ENCODE assay signal across 15 cellular contexts in the genomic region with DNA sequence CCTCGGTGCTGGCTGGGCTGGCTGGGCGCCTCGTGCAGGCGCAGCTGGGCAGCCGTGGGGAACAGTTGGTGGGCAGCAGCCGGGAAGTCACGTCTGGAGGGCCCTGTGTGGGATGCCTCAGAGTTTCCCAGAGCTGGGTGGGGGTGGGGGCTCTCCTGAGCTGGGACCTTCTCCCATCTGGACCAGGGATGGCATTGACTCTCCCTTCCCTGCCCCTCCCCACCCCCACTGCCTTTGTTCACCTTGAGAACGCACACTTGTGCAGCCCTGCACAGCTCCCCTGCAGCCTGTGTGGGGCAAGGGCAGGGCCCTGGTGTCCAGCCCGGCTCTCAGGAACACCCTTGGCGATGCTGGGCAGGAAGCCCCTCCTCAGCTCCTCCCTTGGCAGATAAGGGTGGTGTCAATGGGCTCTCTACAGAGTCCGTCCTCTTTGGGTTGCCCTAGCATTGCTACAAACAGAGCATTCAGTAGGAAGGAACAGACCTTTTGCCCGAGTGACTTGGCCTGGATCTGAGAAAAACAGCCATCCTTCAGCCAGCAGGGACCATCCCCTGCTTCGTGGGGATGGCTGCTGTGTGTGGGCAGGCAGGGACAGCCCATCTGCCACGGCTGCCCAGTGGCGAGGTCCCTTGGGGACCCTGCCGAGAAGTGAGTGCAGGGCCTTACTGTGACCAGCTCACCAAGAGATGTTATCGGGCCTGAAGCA. TPM values are rescaled to one million over a fixed set of nuclear protein-coding genes. Genes with fewer than 3 reads are reported as not detected.
DNase-seq lines count a peak whose midpoint lies in the region; ATAC-seq and TF ChIP-seq lines count a peak whose summit lies in the region.
"Had no signal": no experiment of that assay in that cellular context is flagged by ENCODE, and none has a peak within 500 bp of the region (broad histone marks: within the 10 kb centered on the region; RNA-seq: fewer than 3 reads in every experiment).

No MANE protein-coding gene starts in this region.

- H3K27me3 Mint-ChIP-seq in activated CD8-positive, alpha-beta memory T cell treated with anti-CD3 and anti-CD28 coated beads, Interleukin-2, amount 10 ng/mL, durations not matched to agents 7 days and 5 days: peaks cover 5% of the 10 kb centered on the region
- H3K27me3 Mint-ChIP-seq: activated naive CD4-positive, alpha-beta T cell treated with anti-CD3 and anti-CD28 coated beads, Interleukin-2, amount 50 U/mL, for 24 hours had no signal

- ATAC-seq in activated CD8-positive, alpha-beta memory T cell treated with anti-CD3 and anti-CD28 coated beads, Interleukin-2, amount 10 ng/mL, durations not matched to agents 7 days and 5 days: no peak
- no peak for ATAC-seq in HG03565 (IDR thresholded peaks at IDR 0.05; ENCODE audit: unreplicated experiment)
- ATAC-seq: psoas muscle had no signal

- no peak for TF ChIP-seq CTCF in right atrium auricular region (IDR thresholded peaks at IDR 0.05)

- no peaks in the 10 kb centered on the region for H3K36me3 Mint-ChIP-seq in activated CD8-positive, alpha-beta memory T cell treated with anti-CD3 and anti-CD28 coated beads, Interleukin-2, amount 10 ng/mL, durations not matched to agents 7 days and 5 days
- H3K36me3 Mint-ChIP-seq: activated naive CD4-positive, alpha-beta T cell treated with anti-CD3 and anti-CD28 coated beads, Interleukin-2, amount 50 U/mL, for 24 hours had no signal

- DNase-seq in activated CD8-positive, alpha-beta memory T cell treated with anti-CD3 and anti-CD28 coated beads for 24 hours: peak; percentile 54
- no peak for DNase-seq in activated CD8-positive, alpha-beta memory T cell treated with anti-CD3 and anti-CD28 coated beads, Interleukin-2, amount 10 ng/mL, durations not matched to agents 7 days and 5 days
- DNase-seq in NCI-H82 treated with DMSO at 0.1 percent for 48 hours (lab: John Stamatoyannopoulos, UW; ENCODE audit: unreplicated experiment) (peak; percentile 64), right atrium auricular region (ENCODE audit: low spot score) (peak; percentile 57), substantia nigra (lab: John Stamatoyannopoulos, UW) (no peak), foreskin melanocyte (no peak), SKM-1 treated with dmso at 0.1 percent for 144 hours (lab: John Stamatoyannopoulos, UW; ENCODE audit: unreplicated experiment) (no peak)
- DNase-seq: foreskin fibroblast, NCI-H226 had no signal

- H3K36me3 ChIP-seq in right atrium auricular region: no peaks in the 10 kb centered on the region
- H3K36me3 ChIP-seq: HAP-1, thoracic aorta had no signal

- CTCF ChIA-PET in activated CD8-positive, alpha-beta memory T cell treated with anti-CD3 and anti-CD28 coated beads, Interleukin-2, amount 10 ng/mL, durations not matched to agents 7 days and 5 days (lab: Charles Lee): no interaction called here

- H3K4me1 ChIP-seq in right atrium auricular region: peaks cover 0 to 56% of the 10 kb centered on the region in 2 donors
- H3K4me1 ChIP-seq: psoas muscle had no signal

- H3K4me3 Mint-ChIP-seq in activated CD8-positive, alpha-beta memory T cell treated with anti-CD3 and anti-CD28 coated beads, Interleukin-2, amount 10 ng/mL, durations not matched to agents 7 days and 5 days: no peak overlapping the region
- H3K4me3 Mint-ChIP-seq: activated naive CD4-positive, alpha-beta T cell treated with anti-CD3 and anti-CD28 coated beads, Interleukin-2, amount 50 U/mL, for 24 hours had no signal

- H3K27ac Mint-ChIP-seq in activated CD8-positive, alpha-beta memory T cell treated with anti-CD3 and anti-CD28 coated beads, Interleukin-2, amount 10 ng/mL, durations not matched to agents 7 days and 5 days: no peak overlapping the region

- no peak overlapping the region for H3K4me3 ChIP-seq in right atrium auricular region
- H3K4me3 ChIP-seq: HAP-1, psoas muscle, thoracic aorta had no signal

- H3K9me3 ChIP-seq in right atrium auricular region: no peaks in the 10 kb centered on the region
- H3K9me3 ChIP-seq: HAP-1, psoas muscle, thoracic aorta had no signal

- no peaks in the 10 kb centered on the region for H3K9me3 Mint-ChIP-seq in activated CD8-positive, alpha-beta memory T cell treated with anti-CD3 and anti-CD28 coated beads, Interleukin-2, amount 10 ng/mL, durations not matched to agents 7 days and 5 days (ENCODE audit: low read depth)
- H3K9me3 Mint-ChIP-seq: activated naive CD4-positive, alpha-beta T cell treated with anti-CD3 and anti-CD28 coated beads, Interleukin-2, amount 50 U/mL, for 24 hours had no signal

- H3K4me1 Mint-ChIP-seq in activated CD8-positive, alpha-beta memory T cell treated with anti-CD3 and anti-CD28 coated beads, Interleukin-2, amount 10 ng/mL, durations not matched to agents 7 days and 5 days: peaks cover 10% of the 10 kb centered on the region

- no peaks in the 10 kb centered on the region for H3K27me3 ChIP-seq in right atrium auricular region

- H3K27ac ChIP-seq in right atrium auricular region (no peak overlapping the region), substantia nigra (ENCODE audit: low read depth, low read length, poor library complexity, severe bottlenecking) (peak overlapping the region; percentile 97)
- H3K27ac ChIP-seq: KMS-11, psoas muscle, thoracic aorta had no signal

RNA-seq across cellular contexts. Expression of gene KLF13, which starts 25.5 kb away (rescaled TPM):
- total RNA-seq in activated CD8-positive, alpha-beta memory T cell treated with anti-CD3 and anti-CD28 coated beads, Interleukin-2, amount 10 ng/mL, durations not matched to agents 7 days and 5 days: 100 to 1,000 TPM; 163 to 206 TPM
- 10 to 100 TPM; 52.8 to 54.6 TPM for total RNA-seq in right atrium auricular region

Comparison
In these comparisons a context has a peak if more than half of its experiments do, and no peak if none do; other contexts are left out.
1. DNase-seq: peak in activated CD8-positive, alpha-beta memory T cell treated with anti-CD3 and anti-CD28 coated beads for 24 hours (single experiment), NCI-H82 treated with DMSO at 0.1 percent for 48 hours (single experiment) and right atrium auricular region (single experiment); none in activated CD8-positive, alpha-beta memory T cell treated with anti-CD3 and anti-CD28 coated beads, Interleukin-2, amount 10 ng/mL, durations not matched to agents 7 days and 5 days (single experiment), substantia nigra (0 of 49), foreskin melanocyte (single experiment) and SKM-1 treated with dmso at 0.1 percent for 144 hours (single experiment).